Comparison of ENCODE assay signal across 12 cellular contexts in the genomic region with DNA sequence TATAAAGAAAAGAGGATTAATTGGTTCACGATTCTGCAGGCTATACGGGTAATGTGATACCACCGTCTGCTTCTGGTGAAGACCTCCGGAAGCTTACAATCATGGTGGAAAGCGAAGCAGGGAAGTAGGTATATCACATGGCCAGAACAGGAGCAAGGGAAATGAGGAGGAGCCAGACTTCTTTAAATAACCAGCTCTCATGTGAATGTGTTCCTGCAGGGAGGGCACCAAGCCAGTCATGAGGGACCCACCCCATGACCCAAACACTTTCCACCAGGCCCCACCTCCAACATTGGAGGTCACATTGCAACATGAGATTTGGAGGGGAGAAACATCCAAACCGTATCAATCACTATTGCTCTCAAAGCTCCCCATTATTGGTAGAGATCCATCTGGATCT.
DNase-seq lines count a peak whose midpoint lies in the region; ATAC-seq, FAIRE-seq and TF ChIP-seq lines count a peak whose summit lies in the region.
"Had no signal": no experiment of that assay in that cellular context is flagged by ENCODE, and none has a peak within 500 bp of the region (broad histone marks: within the 10 kb centered on the region; RNA-seq: fewer than 3 reads in every experiment).

No MANE protein-coding gene starts in this region.

- no peak for TF ChIP-seq CTCF in PC-3 (conservative IDR thresholded peaks at IDR 0.05; ENCODE audit: low read depth, low read length)

- H3K79me2 ChIP-seq in PC-3 (ENCODE audit: low read length), result no peaks in the 10 kb centered on the region

- H3K9me2 ChIP-seq in PC-3 (replicated peaks; ENCODE audit: low read length), result no peaks in the 10 kb centered on the region

- H3K9me3 ChIP-seq in PC-3 (ENCODE audit: low read length), result no peaks in the 10 kb centered on the region
- H3K9me3 ChIP-seq in mesodermal cell (ENCODE audit: control insufficient read depth, low read length), result no peaks in the 10 kb centered on the region

- H2AFZ ChIP-seq in PC-3 (ENCODE audit: low read length), result no peak overlapping the region
- H2AFZ ChIP-seq: GM23338 had no signal

- POLR2A ChIA-PET in PC-3 (lab: Charles Lee; ENCODE audit: unreplicated experiment), result no interaction called here

- H3K27me3 ChIP-seq in PC-3 (ENCODE audit: low read length), result no peaks in the 10 kb centered on the region

- peak overlapping the region; percentile 66 for H3K27ac ChIP-seq in PC-3 (ENCODE audit: low read length)
- peak overlapping the region; percentile 86 for H3K27ac ChIP-seq in mesodermal cell (ENCODE audit: low read depth, low read length, severe bottlenecking)

- CTCF ChIA-PET in PC-3 (lab: Charles Lee), result no interaction called here

- WGBS in mesodermal cell (ENCODE audit: insufficient coverage in 2 of 2), 2 experiments, result 90 to 100% methylated on average over 6 of the region's 6 CpGs

- peak overlapping the region; percentile 16; the same call in 1 of the 2 replicates for H3K9ac ChIP-seq in PC-3 (ENCODE audit: low read length)

- H3F3A ChIP-seq in PC-3 (ENCODE audit: low read length, unreplicated experiment), result no peaks in the 10 kb centered on the region

- DNase-seq in PC-3, result no peak
- peak; percentile 52 to 67 for DNase-seq in dermis microvascular lymphatic vessel endothelial cell (ENCODE audit: low read depth in 2 of 2)
- DNase-seq in urothelium cell line (ENCODE audit: low spot score), result no peak
- DNase-seq in activated gamma-delta T cell (lab: John Stamatoyannopoulos, UW), result no peak
- no peak for DNase-seq in GF-D8 (lab: John Stamatoyannopoulos, UW)
- DNase-seq: activated CD4-positive, alpha-beta T cell treated with anti-CD3 and anti-CD28 coated beads for 36 hours; amygdala; hypothalamus; occipital lobe had no signal

- H4K20me1 ChIP-seq in PC-3 (ENCODE audit: low read length), result no peaks in the 10 kb centered on the region

- no peaks in the 10 kb centered on the region for H3K36me3 ChIP-seq in PC-3 (ENCODE audit: low read depth, low read length)
- no peaks in the 10 kb centered on the region for H3K36me3 ChIP-seq in mesodermal cell (ENCODE audit: control insufficient read depth, insufficient read depth, low read length)

- H3K4me1 ChIP-seq in PC-3 (ENCODE audit: insufficient read depth, low read length) (peaks cover 38% of the 10 kb centered on the region), mesodermal cell (ENCODE audit: control insufficient read depth, insufficient read depth, low read length, poor library complexity, severe bottlenecking) (peaks cover 26% of the 10 kb centered on the region)

- ATAC-seq in PC-3, result no peak
- no peak for ATAC-seq in HG02759 (IDR thresholded peaks at IDR 0.05; ENCODE audit: unreplicated experiment)
- ATAC-seq: activated CD4-positive, alpha-beta T cell treated with anti-CD3 and anti-CD28 coated beads for 36 hours; GM23338 had no signal

- 0 out of 2 replicates have a peak overlapping the region, but pooled peaks have one; percentile 2 for H3K4me2 ChIP-seq in PC-3 (ENCODE audit: low read length)
- H3K4me2 ChIP-seq: GM23338 had no signal

- H3K4me3 ChIP-seq in PC-3 (ENCODE audit: low read length), result no peak overlapping the region
- no peak overlapping the region for H3K4me3 ChIP-seq in mesodermal cell (ENCODE audit: extremely low read depth, insufficient read depth, low read length, poor library complexity, severe bottlenecking)
- H3K4me3 ChIP-seq: GM23338 had no signal

- no TSS peak for BruUV-seq in PC-3 (replicated peaks; lab: Mats Ljungman, UMichigan)

- peak; percentile 56 for FAIRE-seq in urothelium cell line (lab: Jason Lieb, UNC)

- intact Hi-C loops in PC-3 (cut with micrococcal nuclease), result no loop called here

Comparison
In these comparisons a context has a peak if more than half of its experiments do, and no peak if none do; other contexts are left out.
1. DNase-seq: peak in dermis microvascular lymphatic vessel endothelial cell (2 of 2); none in PC-3 (single experiment), urothelium cell line (single experiment), activated gamma-delta T cell (single experiment) and GF-D8 (single experiment).